1 cellular context compared by ENCODE assay signal in the genomic region with DNA sequence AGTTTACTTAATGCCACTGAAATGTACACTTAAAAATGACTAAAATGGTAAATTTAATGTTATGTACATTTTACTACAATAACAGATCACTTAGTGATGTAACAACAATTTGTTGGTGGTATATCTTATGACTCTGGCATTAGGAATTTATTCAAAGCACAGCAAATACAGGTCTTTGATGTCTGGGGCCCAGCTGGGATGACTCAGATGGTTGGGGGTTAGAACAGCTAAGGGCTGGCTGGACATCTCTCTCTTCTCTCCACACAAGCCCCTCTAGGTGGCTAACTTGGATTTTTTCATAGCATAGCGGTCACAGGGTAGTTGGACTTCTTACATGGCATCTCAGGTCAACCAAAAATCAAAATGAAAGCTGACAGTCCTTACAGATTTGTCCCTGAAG.
TF ChIP-seq lines count a peak whose summit lies in the region.

No MANE protein-coding gene starts in this region.

TF ChIP-seq in HEK293T, 16 proteins besides CTCF, POLR2A, EP300 and RAD21 (continued from another document):
- TF ChIP-seq, protein P1, sequence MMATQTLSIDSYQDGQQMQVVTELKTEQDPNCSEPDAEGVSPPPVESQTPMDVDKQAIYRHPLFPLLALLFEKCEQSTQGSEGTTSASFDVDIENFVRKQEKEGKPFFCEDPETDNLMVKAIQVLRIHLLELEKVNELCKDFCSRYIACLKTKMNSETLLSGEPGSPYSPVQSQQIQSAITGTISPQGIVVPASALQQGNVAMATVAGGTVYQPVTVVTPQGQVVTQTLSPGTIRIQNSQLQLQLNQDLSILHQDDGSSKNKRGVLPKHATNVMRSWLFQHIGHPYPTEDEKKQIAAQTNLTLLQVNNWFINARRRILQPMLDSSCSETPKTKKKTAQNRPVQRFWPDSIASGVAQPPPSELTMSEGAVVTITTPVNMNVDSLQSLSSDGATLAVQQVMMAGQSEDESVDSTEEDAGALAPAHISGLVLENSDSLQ (IDR thresholded peaks at IDR 0.05) = no peak
- TF ChIP-seq ZNF384 (IDR thresholded peaks at IDR 0.05) (no peak), TARDBP (IDR thresholded peaks at IDR 0.05) (no peak), FOXK2 (IDR thresholded peaks at IDR 0.05) (no peak)
TF ChIP-seq in HEK293T: peak in this region for 0.
